ENCODE assay signal across 24 cellular contexts in genomic region chr5:6146264-6146663, GRCh38.
DNase-seq lines count a peak whose midpoint lies in the region; ATAC-seq, FAIRE-seq and TF ChIP-seq lines count a peak whose summit lies in the region.
"Had no signal": no experiment of that assay in that cellular context is flagged by ENCODE, and none has a peak within 500 bp of the region (broad histone marks: within the 10 kb centered on the region; RNA-seq: fewer than 3 reads in every experiment).

No MANE protein-coding gene starts in this region.

- intact Hi-C loops in K562 (cut with micrococcal nuclease), result no loop called here

- no peaks in the 10 kb centered on the region for H3K9me1 ChIP-seq in K562 (ENCODE audit: control insufficient read depth, insufficient read depth, low read length)

- TF ChIP-seq RAD21 in A549 (conservative IDR thresholded peaks at IDR 0.05 in 1 of 2, IDR thresholded peaks at IDR 0.05 in 1 of 2) (no peak), K562 (CRISPR knock-in tag; conservative IDR thresholded peaks at IDR 0.05 in 1 of 2, IDR thresholded peaks at IDR 0.05 in 1 of 2) (no peak)

- H3K4me3 ChIP-seq in A549 (no peak overlapping the region), K562 (no peak overlapping the region)
- H3K4me3 ChIP-seq: BLaER1, GM12878 had no signal

- no peaks in the 10 kb centered on the region for H3K36me3 ChIP-seq in K562 (ENCODE audit: control insufficient read depth, insufficient read depth, low read length)
- H3K36me3 ChIP-seq: BE2C, BLaER1 had no signal

- H3K27ac ChIP-seq in A549, result no peak overlapping the region
- H3K27ac ChIP-seq in K562 (ENCODE audit: extremely low read depth, low read depth, low read length), result no peak overlapping the region
- H3K27ac ChIP-seq: 22Rv1, BLaER1 had no signal

- no peak overlapping the region for H3K9ac ChIP-seq in K562 (ENCODE audit: insufficient read depth in 1 of 2, low read depth in 2 of 2, low read length in 2 of 2)
- H3K9ac ChIP-seq: BLaER1 had no signal

- POLR2A ChIA-PET in A549 (lab: Yijun Ruan, JAX), result no interaction called here
- POLR2A ChIA-PET in K562 (lab: Yijun Ruan, JAX), result no interaction called here

- TF ChIP-seq CTCF in A549 (IDR thresholded peaks at IDR 0.05), result no peak
- TF ChIP-seq CTCF in K562 (IDR thresholded peaks at IDR 0.05 in 2 of 3, conservative IDR thresholded peaks at IDR 0.05 in 1 of 3; ENCODE audit: insufficient read depth in 2 of 3, low read depth in 1 of 3, low read length in 3 of 3), result no peak

- DNase-seq in NCI-H524 (lab: John Stamatoyannopoulos, UW) (peak; percentile 5 to 31), NCI-H524 treated with DMSO at 0.1 percent for 48 hours (lab: John Stamatoyannopoulos, UW) (no peak), A549 (ENCODE audit: low read depth in 1 of 2, low spot score in 1 of 2) (no peak), K562 (ENCODE audit: extremely low read depth in 1 of 4, low spot score in 3 of 4) (no peak)
- DNase-seq: ACHN; BE2C; C1 segment of cervical spinal cord; CD4-positive, alpha-beta memory T cell; CD4-positive, CD25-positive, alpha-beta regulatory T cell; CD8-positive, alpha-beta memory T cell; COR-L47; DMS 273 treated with DMSO at 0.1 percent for 48 hours; DMS153; DMS53; DMS79; DND-41; EL; GDM1 had no signal

- no peak overlapping the region for H3K4me2 ChIP-seq in A549
- no peak overlapping the region for H3K4me2 ChIP-seq in K562 (ENCODE audit: insufficient read depth, low read length)
- H3K4me2 ChIP-seq: BLaER1 had no signal

- 53% methylated on average over 2 of the region's 2 CpGs for WGBS in A549 (ENCODE audit: missing lambda C conversion rate)
- WGBS in K562 (ENCODE audit: insufficient coverage, low coverage, missing lambda C conversion rate), result 0% methylated on average over 2 of the region's 2 CpGs

- ATAC-seq in A549, result no peak
- ATAC-seq in K562, result no peak
- no peak for ATAC-seq in HG02588 (IDR thresholded peaks at IDR 0.05; ENCODE audit: unreplicated experiment)
- ATAC-seq: GM12878 had no signal

- H3K4me1 ChIP-seq in A549 (no peaks in the 10 kb centered on the region), K562 (replicated peaks in 1 of 2; ENCODE audit: control insufficient read depth in 2 of 2, insufficient read depth in 2 of 2, low read length in 2 of 2) (no peaks in the 10 kb centered on the region)
- H3K4me1 ChIP-seq: BE2C, BLaER1 had no signal

- BruUV-seq in K562 (replicated peaks; lab: Mats Ljungman, UMichigan), result no TSS peak

- no peaks in the 10 kb centered on the region; a peak in 2 of 5 replicates for H3K27me3 ChIP-seq in K562 (ENCODE audit: control insufficient read depth in 2 of 2, insufficient read depth in 2 of 2, low read length in 2 of 2)
- H3K27me3 ChIP-seq: BE2C, BLaER1 had no signal

- no peaks in the 10 kb centered on the region for H3K9me3 ChIP-seq in A549
- H3K9me3 ChIP-seq in K562 (replicated peaks; ENCODE audit: control insufficient read depth, insufficient read depth, low read depth, low read length), result no peaks in the 10 kb centered on the region
- H3K9me3 ChIP-seq: BE2C, BLaER1 had no signal

- H4K20me1 ChIP-seq in K562 (replicated peaks; ENCODE audit: control insufficient read depth, insufficient read depth, low read length), result no peaks in the 10 kb centered on the region
- H4K20me1 ChIP-seq: BLaER1 had no signal

- FAIRE-seq in A549 (lab: Jason Lieb, UNC) (no peak), K562 (lab: Jason Lieb, UNC) (no peak)
- FAIRE-seq: GM12878, GM12892, GM18507 had no signal

- no peaks in the 10 kb centered on the region for H3K79me2 ChIP-seq in K562 (ENCODE audit: control insufficient read depth, insufficient read depth, low read length)

- TF ChIP-seq EP300 in A549 (IDR thresholded peaks at IDR 0.05), result no peak
- TF ChIP-seq EP300 in K562 (IDR thresholded peaks at IDR 0.05; ENCODE audit: low read length), result no peak

- TF ChIP-seq POLR2A in A549 (IDR thresholded peaks at IDR 0.05; ENCODE audit: low read length), result no peak
- TF ChIP-seq POLR2A in K562 (conservative IDR thresholded peaks at IDR 0.05), result no peak

- CTCF ChIA-PET in A549 (lab: Yijun Ruan, JAX), result no interaction called here
- CTCF ChIA-PET in K562 (lab: Yijun Ruan, JAX; ENCODE audit: low intra/inter-chr PET ratio), result no interaction called here

- in situ Hi-C loops in K562 (cut with MboI), result no loop called here

- H2AFZ ChIP-seq in K562 (ENCODE audit: low read depth, low read length), result no peak overlapping the region

TF ChIP-seq in A549, 52 proteins besides CTCF, POLR2A, EP300 and RAD21:
- TF ChIP-seq MAFK (IDR thresholded peaks at IDR 0.05; ENCODE audit: partially characterized antibody) (peak; percentile 82), HOXA7 (CRISPR knock-in tag; IDR thresholded peaks at IDR 0.05) (no peak)

TF ChIP-seq in K562, 482 proteins besides CTCF, POLR2A, EP300 and RAD21 (continues in another document):
- no peak for TF ChIP-seq PATZ1 (CRISPR knock-in tag; IDR thresholded peaks at IDR 0.05; ENCODE audit: borderline replicate concordance)
- TF ChIP-seq ZBTB49 (CRISPR knock-in tag; IDR thresholded peaks at IDR 0.05; ENCODE audit: borderline replicate concordance), result no peak
- no peak for TF ChIP-seq CUX1 (CRISPR knock-in tag; IDR thresholded peaks at IDR 0.05)

Comparison
In these comparisons a context has a peak if more than half of its experiments do, and no peak if none do; other contexts are left out.
1. DNase-seq: peak in NCI-H524 (2 of 2); none in NCI-H524 treated with DMSO at 0.1 percent for 48 hours (single experiment), A549 (0 of 2) and K562 (0 of 4).